8 cellular contexts compared by ENCODE assay signal in genomic region chr1:153510984-153511410, GRCh38. TPM values are rescaled to one million over a fixed set of nuclear protein-coding genes. Genes with fewer than 3 reads are reported as not detected.
DNase-seq lines count a peak whose midpoint lies in the region; ATAC-seq and TF ChIP-seq lines count a peak whose summit lies in the region.

No MANE protein-coding gene starts in this region.

- H3K27me3 Mint-ChIP-seq in activated T-cell treated with anti-CD3 and anti-CD28 coated beads, Interleukin-2, amount 50 U/mL, for 24 hours, result no peaks in the 10 kb centered on the region
- no peaks in the 10 kb centered on the region for H3K27me3 Mint-ChIP-seq in neural crest cell (ENCODE audit: low read depth)

- H3K27ac ChIP-seq in Panc1 (ENCODE audit: low read length), result peak overlapping the region; percentile 79
- H3K27ac ChIP-seq in stomach, result peak overlapping the region in 1 of 5 donors; percentile 36

- in situ Hi-C loops in Panc1 (cut with HindIII; ENCODE audit: low pct_unique_long_range_greater_than_20kb, low sequenced_read_pairs), result no loop called here

- H3K27me3 ChIP-seq in Panc1 (ENCODE audit: control insufficient read depth, insufficient read depth, low read length) (no peaks in the 10 kb centered on the region), stomach (no peaks in the 10 kb centered on the region)

- CTCF ChIA-PET in Panc1 (lab: Charles Lee), result interaction anchor here (0.7 to 2.1 kb wide), 20 partner anchors 9 to 436 kb away, joined by 3 to 16 read pairs (median 4); partner anchors contain the start of genes CHTOP and S100A13

- DNase-seq in DMS79 (lab: John Stamatoyannopoulos, UW), result peak; percentile 37
- DNase-seq in KG1 (lab: John Stamatoyannopoulos, UW), result peak; percentile 20
- peak; percentile 65 for DNase-seq in Panc1 (ENCODE audit: low read depth, low spot score)
- DNase-seq in activated T-cell treated with anti-CD3 and anti-CD28 coated beads, Interleukin-2, amount 50 U/mL, for 24 hours, result peak; percentile 86
- DNase-seq in fibroblast of gingiva (ENCODE audit: low read depth), result peak; percentile 62
- DNase-seq in neural crest cell (ENCODE audit: low read depth, low spot score), result peak; percentile 90
- DNase-seq in stomach, result peak; percentile 86

- WGBS in stomach, 5 donors, result 0 to 2% (median 0%) methylated on average over 7 of the region's 7 CpGs

- H3K27ac Mint-ChIP-seq in activated T-cell treated with anti-CD3 and anti-CD28 coated beads, Interleukin-2, amount 50 U/mL, for 24 hours, result peak overlapping the region; percentile 89
- no peak overlapping the region for H3K27ac Mint-ChIP-seq in neural crest cell (ENCODE audit: unreplicated experiment)

- H3K4me1 ChIP-seq in Panc1 (ENCODE audit: control insufficient read depth, insufficient read depth, low read length) (peaks cover 47% of the 10 kb centered on the region), stomach (peaks cover 13 to 38% (median 22%) of the 10 kb centered on the region in 4 donors)

- H3K36me3 Mint-ChIP-seq in activated T-cell treated with anti-CD3 and anti-CD28 coated beads, Interleukin-2, amount 50 U/mL, for 24 hours (ENCODE audit: low read depth), result no peaks in the 10 kb centered on the region
- H3K36me3 Mint-ChIP-seq in neural crest cell (ENCODE audit: low read depth), result no peaks in the 10 kb centered on the region

- intact Hi-C loops in Panc1 (cut with micrococcal nuclease; ENCODE audit: unreplicated experiment), result loop anchor here (1.0 to 10.0 kb wide), 3 partner anchors 57 to 264 kb away; partner anchors contain the start of genes S100A14 and SLC27A3
- intact Hi-C loops in stomach (cut with DNase I; ENCODE audit: low total_unique reads), result loop anchor here (5.0 kb wide), 1 partner anchor 61 kb away; no protein-coding TSS in a partner anchor

- no peak for TF ChIP-seq EP300 in stomach (IDR thresholded peaks at IDR 0.05)

- H3K4me3 Mint-ChIP-seq in activated T-cell treated with anti-CD3 and anti-CD28 coated beads, Interleukin-2, amount 50 U/mL, for 24 hours, result no peak overlapping the region
- H3K4me3 Mint-ChIP-seq in neural crest cell, result no peak overlapping the region

- peak; percentile 87 for ATAC-seq in Panc1
- no peak for ATAC-seq in GM19397 (IDR thresholded peaks at IDR 0.05; ENCODE audit: unreplicated experiment)

- no peaks in the 10 kb centered on the region for H3K9me3 ChIP-seq in Panc1 (ENCODE audit: control insufficient read depth, insufficient read depth, low read depth, low read length)
- no peaks in the 10 kb centered on the region for H3K9me3 ChIP-seq in stomach

- H3K4me3 ChIP-seq in Panc1 (ENCODE audit: low read depth in 2 of 2, low read length in 2 of 2) (no peak overlapping the region), stomach (no peak overlapping the region)

- no TSS peak for BruUV-seq in Panc1 (replicated peaks; lab: Mats Ljungman, UMichigan)

- H3K36me3 ChIP-seq in Panc1 (ENCODE audit: control insufficient read depth, insufficient read depth, low read length) (no peaks in the 10 kb centered on the region), stomach (no peaks in the 10 kb centered on the region)

- POLR2A ChIA-PET in Panc1 (lab: Charles Lee), result interaction anchor here (0.7 kb wide), 2 partner anchors 116 to 163 kb away, joined by 3 to 4 read pairs; partner anchors contain the start of gene S100A13

- H3K9me3 Mint-ChIP-seq in activated T-cell treated with anti-CD3 and anti-CD28 coated beads, Interleukin-2, amount 50 U/mL, for 24 hours, result no peaks in the 10 kb centered on the region
- H3K9me3 Mint-ChIP-seq in neural crest cell, result no peaks in the 10 kb centered on the region

- TF ChIP-seq CTCF in Panc1 (IDR thresholded peaks at IDR 0.05), result peak; percentile 96
- TF ChIP-seq CTCF in neural crest cell (conservative IDR thresholded peaks at IDR 0.05), result peak; percentile 92
- TF ChIP-seq CTCF in stomach (IDR thresholded peaks at IDR 0.05), result peak in 5 of 7 experiments; percentile 71 to 93 (median 90)

- TF ChIP-seq POLR2A in stomach (IDR thresholded peaks at IDR 0.05), result no peak

- peaks cover 9% of the 10 kb centered on the region for H3K4me1 Mint-ChIP-seq in activated T-cell treated with anti-CD3 and anti-CD28 coated beads, Interleukin-2, amount 50 U/mL, for 24 hours (ENCODE audit: low read depth)
- peaks cover 6% of the 10 kb centered on the region for H3K4me1 Mint-ChIP-seq in neural crest cell

RNA-seq across cellular contexts. Expression of gene S100A6, which starts 24.8 kb away (rescaled TPM):
- 1,986 TPM for total RNA-seq in Panc1 (2021; ENCODE audit: unreplicated experiment)
- 6,225 TPM for polyA plus RNA-seq in Panc1 (2012; ENCODE audit: insufficient read length)
- total RNA-seq in neural crest cell, result not detected in 2 replicates
- total RNA-seq in stomach, result 100 to 1,000 TPM; 154 to 680 (median 330) TPM
- 1,000 to 10,000 TPM; 1,447 to 2,520 (median 1,620) TPM for polyA plus RNA-seq in stomach

RNA-seq across cellular contexts. Expression of gene S100A5, which starts 29.7 kb away (rescaled TPM):
- total RNA-seq in Panc1 (2021; ENCODE audit: unreplicated experiment) (0.72 TPM), neural crest cell (not detected in 2 replicates), stomach (not detected)
- 1.2 TPM for polyA plus RNA-seq in Panc1 (2012; ENCODE audit: insufficient read length)
- not detected for polyA plus RNA-seq in stomach

RNA-seq across cellular contexts. Expression of gene S100A4, which starts 34.6 kb away (rescaled TPM):
- total RNA-seq in Panc1 (2021; ENCODE audit: unreplicated experiment), result 773 TPM
- 817 TPM for polyA plus RNA-seq in Panc1 (2012; ENCODE audit: insufficient read length)
- 10.3 and 11.7 TPM in 2 replicates for total RNA-seq in neural crest cell
- 10 to 100 TPM in 4 of 5 donors, 1 to 10 TPM in 1; 9.9 to 53.3 (median 19.4) TPM for total RNA-seq in stomach
- 100 to 1,000 TPM; 145 to 541 (median 274) TPM for polyA plus RNA-seq in stomach

RNA-seq across cellular contexts. Expression of gene S100A3, which starts 38.1 kb away (rescaled TPM):
- total RNA-seq in Panc1 (2021; ENCODE audit: unreplicated experiment) (12.0 TPM), neural crest cell (not detected in 2 replicates), stomach (not detected)
- polyA plus RNA-seq in Panc1 (2012; ENCODE audit: insufficient read length), result 10.0 TPM
- 10 to 100 TPM in 1 of 3 donors, 1 to 10 TPM in 2; 2.6 to 15.0 (median 5.4) TPM for polyA plus RNA-seq in stomach

RNA-seq across cellular contexts. Expression of gene S100A7, which starts 50.5 kb away (rescaled TPM):
- total RNA-seq in Panc1 (2021; ENCODE audit: unreplicated experiment) (not detected), neural crest cell (not detected in 2 replicates), stomach (not detected)
- polyA plus RNA-seq in Panc1 (2012; ENCODE audit: insufficient read length), result not detected
- polyA plus RNA-seq in stomach, result 100 to 1,000 TPM in 1 of 3 donors, not detected in 2; 107 TPM

Comparison
In these comparisons a context has a peak if more than half of its experiments do, and no peak if none do; other contexts are left out.
1. DNase-seq: peak in every context shown above with its lines; median percentile 90 in neural crest cell; 86 in activated T-cell treated with anti-CD3 and anti-CD28 coated beads, Interleukin-2, amount 50 U/mL, for 24 hours; 86 in stomach; 65 in Panc1; 62 in fibroblast of gingiva; 37 in DMS79; 20 in KG1.
2. RNA of gene S100A6, which starts 24.8 kb away (total RNA-seq): 1,986 TPM in Panc1 (single experiment) and 154 to 680 TPM in stomach; not detected in neural crest cell; every median in the first group is over 100 times any median in the second.
3. RNA of gene S100A4, which starts 34.6 kb away (total RNA-seq): 773 TPM in Panc1 (single experiment); 9.9 to 53.3 TPM in stomach and 10.3 to 11.7 TPM in neural crest cell; every median in the first group is over 10 times any median in the second.
4. Peak in every context shown above with its lines, with median percentiles within 50 percentile points of each other: CTCF ChIP-seq.